ENCODE assay signal across 1 cellular context in the genomic region with DNA sequence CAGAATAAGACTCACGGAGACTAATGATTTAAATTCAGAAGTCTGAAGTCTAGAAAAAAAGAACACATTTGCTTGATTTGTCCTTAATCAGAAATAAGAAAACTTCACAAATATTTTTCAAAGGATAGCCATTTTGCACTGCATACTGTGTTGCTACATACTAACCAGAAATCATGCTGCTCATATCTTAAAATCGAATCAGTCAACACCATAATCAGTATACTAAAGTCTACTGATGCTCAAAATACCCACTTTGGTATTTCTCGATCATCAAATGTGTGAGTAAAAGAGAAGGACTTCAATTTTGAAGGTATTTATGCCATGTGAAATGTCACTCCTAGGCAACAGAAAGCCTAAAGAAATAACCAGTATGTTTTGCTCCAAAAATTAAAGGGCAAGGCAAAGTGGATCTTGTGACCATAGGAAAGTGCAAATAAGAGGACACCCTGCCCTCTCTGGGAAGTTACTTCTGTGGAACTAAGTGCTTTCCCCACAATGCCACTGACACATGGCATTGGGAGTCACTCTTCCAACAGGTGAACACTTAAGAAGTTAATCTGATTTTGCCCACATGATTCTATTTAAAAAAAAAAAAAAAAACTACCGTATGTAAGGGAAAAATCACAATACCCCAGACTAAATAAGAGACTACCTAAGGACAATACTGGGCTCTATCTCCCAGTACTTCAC.
TF ChIP-seq lines count a peak whose summit lies in the region.

No MANE protein-coding gene starts in this region.

TF ChIP-seq in H1, 55 proteins besides CTCF, POLR2A, EP300 and RAD21:
- no peak for TF ChIP-seq CTBP2 (IDR thresholded peaks at IDR 0.05; ENCODE audit: borderline replicate concordance, insufficient read depth, insufficient read length, low read length)
- TF ChIP-seq SAP30 (IDR thresholded peaks at IDR 0.05; ENCODE audit: insufficient read depth, insufficient replicate concordance, low read length), result no peak
- no peak for TF ChIP-seq JUND (IDR thresholded peaks at IDR 0.05; ENCODE audit: low read length)
- TF ChIP-seq KDM4A (IDR thresholded peaks at IDR 0.05; ENCODE audit: low read depth, low read length, severe bottlenecking), result no peak
- no peak for TF ChIP-seq RXRA (IDR thresholded peaks at IDR 0.05; ENCODE audit: insufficient read depth, low read depth, low read length)
- TF ChIP-seq CBX5 (IDR thresholded peaks at IDR 0.05; ENCODE audit: low read depth, low read length), result no peak
- no peak for TF ChIP-seq CHD7 (IDR thresholded peaks at IDR 0.05; ENCODE audit: insufficient replicate concordance, low read length)
- no peak for TF ChIP-seq ZNF274 (IDR thresholded peaks at IDR 0.05; ENCODE audit: borderline replicate concordance, extremely low read depth, low read length)
- no peak for TF ChIP-seq USF2 (IDR thresholded peaks at IDR 0.05; ENCODE audit: low read length)
- no peak for TF ChIP-seq FOSL1 (IDR thresholded peaks at IDR 0.05; ENCODE audit: insufficient read depth, low read depth, low read length)
- no peak for TF ChIP-seq TAF7 (optimal IDR thresholded peaks at IDR 0.05; ENCODE audit: borderline replicate concordance, low read depth, low read length)
- no peak for TF ChIP-seq RNF2 (IDR thresholded peaks at IDR 0.05; ENCODE audit: borderline replicate concordance, low read depth, low read length, missing control alignments, poor library complexity, severe bottlenecking)
- TF ChIP-seq PHF8 (conservative IDR thresholded peaks at IDR 0.05; ENCODE audit: low read depth, low read length), result no peak
- TF ChIP-seq KDM5A (IDR thresholded peaks at IDR 0.05; ENCODE audit: low read length), result no peak
- TF ChIP-seq, protein P1, sequence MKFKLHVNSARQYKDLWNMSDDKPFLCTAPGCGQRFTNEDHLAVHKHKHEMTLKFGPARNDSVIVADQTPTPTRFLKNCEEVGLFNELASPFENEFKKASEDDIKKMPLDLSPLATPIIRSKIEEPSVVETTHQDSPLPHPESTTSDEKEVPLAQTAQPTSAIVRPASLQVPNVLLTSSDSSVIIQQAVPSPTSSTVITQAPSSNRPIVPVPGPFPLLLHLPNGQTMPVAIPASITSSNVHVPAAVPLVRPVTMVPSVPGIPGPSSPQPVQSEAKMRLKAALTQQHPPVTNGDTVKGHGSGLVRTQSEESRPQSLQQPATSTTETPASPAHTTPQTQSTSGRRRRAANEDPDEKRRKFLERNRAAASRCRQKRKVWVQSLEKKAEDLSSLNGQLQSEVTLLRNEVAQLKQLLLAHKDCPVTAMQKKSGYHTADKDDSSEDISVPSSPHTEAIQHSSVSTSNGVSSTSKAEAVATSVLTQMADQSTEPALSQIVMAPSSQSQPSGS (IDR thresholded peaks at IDR 0.05; ENCODE audit: low read length), result no peak
- no peak for TF ChIP-seq RFX5 (IDR thresholded peaks at IDR 0.05; ENCODE audit: borderline replicate concordance, low read depth, low read length)
